ENCODE assay signal across 34 cellular contexts in genomic region chr17:48735057-48735341, GRCh38. TPM values are rescaled to one million over a fixed set of nuclear protein-coding genes. Genes with fewer than 3 reads are reported as not detected.
"Had no signal": no experiment of that assay in that cellular context is flagged by ENCODE, and none has a peak within 500 bp of the region (broad histone marks: within the 10 kb centered on the region; RNA-seq: fewer than 3 reads in every experiment).

No MANE protein-coding gene starts in this region.

- H3K4me3 ChIP-seq: ascending aorta, esophagus muscularis mucosa, heart left ventricle, left lung, lower lobe of right lung, right lobe of liver, upper lobe of left lung had no signal

- H3K9me3 Mint-ChIP-seq: activated naive CD4-positive, alpha-beta T cell treated with anti-CD3 and anti-CD28 coated beads, Interleukin-2, amount 10 ng/mL, durations not matched to agents 7 days and 5 days; activated naive CD8-positive, alpha-beta T cell treated with anti-CD3 and anti-CD28 coated beads, Interleukin-2, amount 10 ng/mL, durations not matched to agents 7 days and 5 days; natural killer cell treated with Interleukin-12 subunit alpha and Interleukin-12 subunit beta and Interleukin-15 and Interleukin-18, amount 100 ng/mL, for 72 hours; stimulated activated memory B cell treated with anti-CD40 and anti-IgM and Interleukin-4, amounts not matched to agents 10 μg/mL and 1 μg/mL and 100 μg/mL, for 72 hours; stimulated activated naive CD8-positive, alpha-beta T cell treated with anti-CD3 and anti-CD28 coated beads, Interleukin-15, amount 100 ng/mL, for 72 hours had no signal

- H3K27ac Mint-ChIP-seq: activated naive CD4-positive, alpha-beta T cell treated with anti-CD3 and anti-CD28 coated beads, Interleukin-2, amount 10 ng/mL, durations not matched to agents 7 days and 5 days; activated naive CD8-positive, alpha-beta T cell treated with anti-CD3 and anti-CD28 coated beads, Interleukin-2, amount 10 ng/mL, durations not matched to agents 7 days and 5 days; brain; endodermal cell; natural killer cell treated with Interleukin-12 subunit alpha and Interleukin-12 subunit beta and Interleukin-15 and Interleukin-18, amount 100 ng/mL, for 72 hours; stimulated activated memory B cell treated with anti-CD40 and anti-IgM and Interleukin-4, amounts not matched to agents 10 μg/mL and 1 μg/mL and 100 μg/mL, for 72 hours; stimulated activated naive CD8-positive, alpha-beta T cell treated with anti-CD3 and anti-CD28 coated beads, Interleukin-15, amount 100 ng/mL, for 72 hours had no signal

- DNase-seq: activated CD4-positive, alpha-beta T cell treated with anti-CD3 and anti-CD28 coated beads for 4 hours; activated CD4-positive, alpha-beta T cell treated with anti-CD3 and anti-CD28 coated beads, Interleukin-2, amount 50 U/mL, for 48 hours; activated CD8-positive, alpha-beta memory T cell treated with anti-CD3 and anti-CD28 coated beads for 24 hours; activated gamma-delta T cell; activated naive CD4-positive, alpha-beta T cell treated with anti-CD3 and anti-CD28 coated beads, Interleukin-2, amount 10 ng/mL, durations not matched to agents 7 days and 5 days; activated naive CD8-positive, alpha-beta T cell treated with anti-CD3 and anti-CD28 coated beads, Interleukin-2, amount 10 ng/mL, durations not matched to agents 7 days and 5 days; foreskin keratinocyte; heart left ventricle; kidney glomerular epithelial cell; left lung; lower lobe of right lung; mesenchymal stem cell; posterior cingulate gyrus; right lobe of liver; small intestine; stimulated activated CD4-positive, alpha-beta T cell treated with anti-CD3 and anti-CD28 coated beads, Interleukin-1b, Interleukin-23, amount 100 ng/mL, for 48 hours; stimulated activated CD4-positive, alpha-beta T cell treated with anti-CD3 and anti-CD28 coated beads, Interleukin-4, amount 100 ng/mL, for 4 hours; stimulated activated CD8-positive, alpha-beta memory T cell treated with anti-CD3 and anti-CD28 coated beads, Interleukin-4, amount 100 ng/mL, for 48 hours; stimulated activated naive CD8-positive, alpha-beta T cell treated with anti-CD3 and anti-CD28 coated beads, Interleukin-15, amount 100 ng/mL, for 72 hours; substantia nigra had no signal

- H3K4me1 ChIP-seq: ascending aorta, foreskin keratinocyte, left lung, lower lobe of right lung, right lobe of liver had no signal

- H3K36me3 Mint-ChIP-seq: activated naive CD4-positive, alpha-beta T cell treated with anti-CD3 and anti-CD28 coated beads, Interleukin-2, amount 10 ng/mL, durations not matched to agents 7 days and 5 days; brain; stimulated activated memory B cell treated with anti-CD40 and anti-IgM and Interleukin-4, amounts not matched to agents 10 μg/mL and 1 μg/mL and 100 μg/mL, for 72 hours had no signal

- H3K36me3 ChIP-seq: ascending aorta, esophagus muscularis mucosa, heart left ventricle, left lung, lower lobe of right lung, right lobe of liver, upper lobe of left lung had no signal

- H3K4me3 Mint-ChIP-seq: activated naive CD4-positive, alpha-beta T cell treated with anti-CD3 and anti-CD28 coated beads, Interleukin-2, amount 10 ng/mL, durations not matched to agents 7 days and 5 days; activated naive CD8-positive, alpha-beta T cell treated with anti-CD3 and anti-CD28 coated beads, Interleukin-2, amount 10 ng/mL, durations not matched to agents 7 days and 5 days; brain; endodermal cell; natural killer cell treated with Interleukin-12 subunit alpha and Interleukin-12 subunit beta and Interleukin-15 and Interleukin-18, amount 100 ng/mL, for 72 hours; stimulated activated memory B cell treated with anti-CD40 and anti-IgM and Interleukin-4, amounts not matched to agents 10 μg/mL and 1 μg/mL and 100 μg/mL, for 72 hours; stimulated activated naive CD8-positive, alpha-beta T cell treated with anti-CD3 and anti-CD28 coated beads, Interleukin-15, amount 100 ng/mL, for 72 hours had no signal

- H3K27ac ChIP-seq: ascending aorta, esophagus muscularis mucosa, foreskin keratinocyte, heart left ventricle, left lung, lower lobe of right lung, right lobe of liver, upper lobe of left lung had no signal

- H3K9me3 ChIP-seq: ascending aorta, esophagus muscularis mucosa, heart left ventricle, left lung, lower lobe of right lung, right lobe of liver had no signal

RNA-seq across cellular contexts. Expression of gene HOXB13, which starts 6.4 kb away (rescaled TPM):
- total RNA-seq: activated naive CD8-positive, alpha-beta T cell treated with anti-CD3 and anti-CD28 coated beads, Interleukin-2, amount 10 ng/mL, durations not matched to agents 7 days and 5 days; ascending aorta; chondrocyte; endodermal cell; esophagus muscularis mucosa; foreskin keratinocyte; heart left ventricle; left lung; lower lobe of right lung; mononuclear cell; natural killer cell treated with Interleukin-12 subunit alpha and Interleukin-12 subunit beta and Interleukin-15 and Interleukin-18, amount 100 ng/mL, for 72 hours; osteoblast; right lobe of liver; T-helper 1 cell treated with Interleukin-12 subunit alpha and Interleukin-12 subunit beta and Interleukin-4 antibody, amounts not matched to agents 30 ng/mL and 1 ng/mL, for 36 hours; upper lobe of left lung had no signal

RNA-seq across cellular contexts. Expression of gene PRAC2, which starts 12.0 kb away (rescaled TPM):
- total RNA-seq: activated naive CD8-positive, alpha-beta T cell treated with anti-CD3 and anti-CD28 coated beads, Interleukin-2, amount 10 ng/mL, durations not matched to agents 7 days and 5 days; ascending aorta; cardiac septum; chondrocyte; endodermal cell; esophagus muscularis mucosa; foreskin keratinocyte; heart left ventricle; left lung; lower lobe of right lung; mononuclear cell; myocyte; natural killer cell treated with Interleukin-12 subunit alpha and Interleukin-12 subunit beta and Interleukin-15 and Interleukin-18, amount 100 ng/mL, for 72 hours; osteoblast; renal cortical epithelial cell; right lobe of liver; T-helper 1 cell treated with Interleukin-12 subunit alpha and Interleukin-12 subunit beta and Interleukin-4 antibody, amounts not matched to agents 30 ng/mL and 1 ng/mL, for 36 hours; upper lobe of left lung had no signal

RNA-seq across cellular contexts. Expression of gene PRAC1, which starts 12.7 kb away (rescaled TPM):
- total RNA-seq: activated naive CD8-positive, alpha-beta T cell treated with anti-CD3 and anti-CD28 coated beads, Interleukin-2, amount 10 ng/mL, durations not matched to agents 7 days and 5 days; ascending aorta; cardiac septum; chondrocyte; endodermal cell; esophagus muscularis mucosa; foreskin keratinocyte; heart left ventricle; left lung; lower lobe of right lung; mononuclear cell; myocyte; natural killer cell treated with Interleukin-12 subunit alpha and Interleukin-12 subunit beta and Interleukin-15 and Interleukin-18, amount 100 ng/mL, for 72 hours; osteoblast; renal cortical epithelial cell; right lobe of liver; T-helper 1 cell treated with Interleukin-12 subunit alpha and Interleukin-12 subunit beta and Interleukin-4 antibody, amounts not matched to agents 30 ng/mL and 1 ng/mL, for 36 hours; upper lobe of left lung had no signal
